ENCODE assay signal across 9 cellular contexts in genomic region chr3:170055209-170055608, GRCh38.
DNase-seq lines count a peak whose midpoint lies in the region; ATAC-seq and TF ChIP-seq lines count a peak whose summit lies in the region.
"Had no signal": no experiment of that assay in that cellular context is flagged by ENCODE, and none has a peak within 500 bp of the region (broad histone marks: within the 10 kb centered on the region; RNA-seq: fewer than 3 reads in every experiment).

No MANE protein-coding gene starts in this region.

- ATAC-seq in HG02973 (IDR thresholded peaks at IDR 0.05; ENCODE audit: unreplicated experiment) = peak; percentile 77

- no peak for TF ChIP-seq POLR2A in erythroblast (IDR thresholded peaks at IDR 0.05; ENCODE audit: low read length)

- DNase-seq in stimulated activated CD4-positive, alpha-beta T cell treated with anti-CD3 and anti-CD28 coated beads, Interleukin-1b, Interleukin-23, amount 100 ng/mL, for 48 hours = peak; percentile 41
- DNase-seq in stimulated activated CD4-positive, alpha-beta T cell treated with anti-CD3 and anti-CD28 coated beads, Interleukin-12 subunit alpha, Interleukin-12 subunit beta, amount 100 ng/mL, for 4 hours = no peak
- peak; percentile 21 for DNase-seq in SW480 (ENCODE audit: low spot score)
- DNase-seq in SW 1271 (lab: John Stamatoyannopoulos, UW) = no peak
- DNase-seq in hypothalamus (lab: John Stamatoyannopoulos, UW) = no peak
- DNase-seq in activated gamma-delta T cell (lab: John Stamatoyannopoulos, UW) = no peak
- DNase-seq in erythroblast (lab: John Stamatoyannopoulos, UW) = no peak
- DNase-seq: retina had no signal

Comparison
In these comparisons a context has a peak if more than half of its experiments do, and no peak if none do; other contexts are left out.
1. DNase-seq: peak in stimulated activated CD4-positive, alpha-beta T cell treated with anti-CD3 and anti-CD28 coated beads, Interleukin-1b, Interleukin-23, amount 100 ng/mL, for 48 hours (single experiment) and SW480 (single experiment); none in stimulated activated CD4-positive, alpha-beta T cell treated with anti-CD3 and anti-CD28 coated beads, Interleukin-12 subunit alpha, Interleukin-12 subunit beta, amount 100 ng/mL, for 4 hours (single experiment), SW 1271 (0 of 2), hypothalamus (0 of 51), activated gamma-delta T cell (single experiment) and erythroblast (0 of 2).